In genomic region chr9:70413798-70414775, GRCh38 we compare ENCODE assay signal across 1 cellular context.
TF ChIP-seq lines count a peak whose summit lies in the region.

TSS of gene KLF9 (minus strand) at chr9:70414657. CDS start at chr9:70413363, 1,294 bp downstream.

TF ChIP-seq in K562, 482 proteins besides CTCF, POLR2A, EP300 and RAD21 (continued from another document and continues in another):
- TF ChIP-seq EP400 (IDR thresholded peaks at IDR 0.05) (peak; percentile 91), DACH1 (IDR thresholded peaks at IDR 0.05; ENCODE audit: partially characterized antibody) (peak; percentile 82), HNRNPH1 (optimal IDR thresholded peaks at IDR 0.05; ENCODE audit: low read depth, low read length) (no peak), MEF2A (IDR thresholded peaks at IDR 0.05; ENCODE audit: control insufficient read depth, low read depth, low read length) (no peak), TSHZ1 (CRISPR knock-in tag; IDR thresholded peaks at IDR 0.05) (no peak), ZNF696 (CRISPR knock-in tag; conservative IDR thresholded peaks at IDR 0.05) (no peak), E2F4 (CRISPR knock-in tag; IDR thresholded peaks at IDR 0.05; ENCODE audit: low read depth) (no peak), USF1 (CRISPR knock-in tag; IDR thresholded peaks at IDR 0.05) (peak; percentile 38; the same call in 1 of the 2 replicates), ZNF408 (CRISPR knock-in tag; IDR thresholded peaks at IDR 0.05; ENCODE audit: low read depth) (no peak), WHSC1 (IDR thresholded peaks at IDR 0.05; ENCODE audit: low read length) (no peak), COPS2 (conservative IDR thresholded peaks at IDR 0.05) (no peak), PTRF (tag; IDR thresholded peaks at IDR 0.05) (no peak), YBX1 (IDR thresholded peaks at IDR 0.05) (no peak), SMARCA4 (IDR thresholded peaks at IDR 0.05) (no peak), SMAD4 (CRISPR knock-in tag; conservative IDR thresholded peaks at IDR 0.05) (0 out of 2 replicates have a peak, but pooled peaks have one; percentile 58), ZNF584 (CRISPR knock-in tag; IDR thresholded peaks at IDR 0.05; ENCODE audit: low read depth) (no peak), NKRF (IDR thresholded peaks at IDR 0.05; ENCODE audit: borderline replicate concordance) (peak; percentile 94), FOXP1 (CRISPR knock-in tag; IDR thresholded peaks at IDR 0.05) (peak; percentile 91), FOXK2 (conservative IDR thresholded peaks at IDR 0.05 in 1 of 2, IDR thresholded peaks at IDR 0.05 in 1 of 2; ENCODE audit: low read depth in 2 of 2) (peak; percentile 94), THAP12 (CRISPR knock-in tag; IDR thresholded peaks at IDR 0.05) (no peak), DPF2 (IDR thresholded peaks at IDR 0.05) (0 out of 2 replicates have a peak, but pooled peaks have one; percentile 24), SMAD2 (IDR thresholded peaks at IDR 0.05; ENCODE audit: low read depth, low read length) (no peak), ZNF23 (CRISPR knock-in tag; IDR thresholded peaks at IDR 0.05) (no peak), ZNF699 (CRISPR knock-in tag; IDR thresholded peaks at IDR 0.05; ENCODE audit: insufficient replicate concordance) (no peak), PKNOX1 (IDR thresholded peaks at IDR 0.05) (peak; percentile 96), STAT5A (IDR thresholded peaks at IDR 0.05; ENCODE audit: borderline replicate concordance, low read length) (0 out of 2 replicates have a peak, but pooled peaks have one; percentile 24), PHF8 (IDR thresholded peaks at IDR 0.05; ENCODE audit: borderline replicate concordance, low read length) (peak; percentile 51; the same call in 1 of the 2 replicates), ZNF165 (CRISPR knock-in tag; IDR thresholded peaks at IDR 0.05; ENCODE audit: borderline replicate concordance) (no peak), MYBL2 (IDR thresholded peaks at IDR 0.05; ENCODE audit: low read depth) (peak; percentile 64), MYBL2 (CRISPR knock-in tag; IDR thresholded peaks at IDR 0.05; ENCODE audit: borderline replicate concordance) (no peak), JUNB (CRISPR knock-in tag; conservative IDR thresholded peaks at IDR 0.05) (no peak), POLR3A (IDR thresholded peaks at IDR 0.05; ENCODE audit: borderline replicate concordance, extremely low read depth, insufficient read depth, insufficient read length) (no peak), NONO (IDR thresholded peaks at IDR 0.05; ENCODE audit: low read depth in 2 of 2, low read length in 1 of 2) (no peak), POLR2B (IDR thresholded peaks at IDR 0.05; ENCODE audit: low read depth, partially characterized antibody) (peak; percentile 86), POLR2AphosphoS2 (IDR thresholded peaks at IDR 0.05; ENCODE audit: low read length) (no peak), SRSF9 (IDR thresholded peaks at IDR 0.05; ENCODE audit: borderline replicate concordance, low read depth, low read length) (no peak), SRSF1 (IDR thresholded peaks at IDR 0.05; ENCODE audit: low read depth, low read length) (no peak), SETDB1 (IDR thresholded peaks at IDR 0.05; ENCODE audit: low read length) (no peak), BACH1 (tag; IDR thresholded peaks at IDR 0.05) (no peak), SIN3B (IDR thresholded peaks at IDR 0.05; ENCODE audit: low read depth) (no peak), ZNF592 (IDR thresholded peaks at IDR 0.05) (peak; percentile 88), KLF16 (IDR thresholded peaks at IDR 0.05) (no peak), MAZ (CRISPR knock-in tag; conservative IDR thresholded peaks at IDR 0.05 in 1 of 2, IDR thresholded peaks at IDR 0.05 in 1 of 2) (peak; percentile 52 to 63; a peak in 2 of 4 replicates), RBM17 (IDR thresholded peaks at IDR 0.05; ENCODE audit: borderline replicate concordance, low read depth, low read length) (no peak)
- TF ChIP-seq, protein P1, sequence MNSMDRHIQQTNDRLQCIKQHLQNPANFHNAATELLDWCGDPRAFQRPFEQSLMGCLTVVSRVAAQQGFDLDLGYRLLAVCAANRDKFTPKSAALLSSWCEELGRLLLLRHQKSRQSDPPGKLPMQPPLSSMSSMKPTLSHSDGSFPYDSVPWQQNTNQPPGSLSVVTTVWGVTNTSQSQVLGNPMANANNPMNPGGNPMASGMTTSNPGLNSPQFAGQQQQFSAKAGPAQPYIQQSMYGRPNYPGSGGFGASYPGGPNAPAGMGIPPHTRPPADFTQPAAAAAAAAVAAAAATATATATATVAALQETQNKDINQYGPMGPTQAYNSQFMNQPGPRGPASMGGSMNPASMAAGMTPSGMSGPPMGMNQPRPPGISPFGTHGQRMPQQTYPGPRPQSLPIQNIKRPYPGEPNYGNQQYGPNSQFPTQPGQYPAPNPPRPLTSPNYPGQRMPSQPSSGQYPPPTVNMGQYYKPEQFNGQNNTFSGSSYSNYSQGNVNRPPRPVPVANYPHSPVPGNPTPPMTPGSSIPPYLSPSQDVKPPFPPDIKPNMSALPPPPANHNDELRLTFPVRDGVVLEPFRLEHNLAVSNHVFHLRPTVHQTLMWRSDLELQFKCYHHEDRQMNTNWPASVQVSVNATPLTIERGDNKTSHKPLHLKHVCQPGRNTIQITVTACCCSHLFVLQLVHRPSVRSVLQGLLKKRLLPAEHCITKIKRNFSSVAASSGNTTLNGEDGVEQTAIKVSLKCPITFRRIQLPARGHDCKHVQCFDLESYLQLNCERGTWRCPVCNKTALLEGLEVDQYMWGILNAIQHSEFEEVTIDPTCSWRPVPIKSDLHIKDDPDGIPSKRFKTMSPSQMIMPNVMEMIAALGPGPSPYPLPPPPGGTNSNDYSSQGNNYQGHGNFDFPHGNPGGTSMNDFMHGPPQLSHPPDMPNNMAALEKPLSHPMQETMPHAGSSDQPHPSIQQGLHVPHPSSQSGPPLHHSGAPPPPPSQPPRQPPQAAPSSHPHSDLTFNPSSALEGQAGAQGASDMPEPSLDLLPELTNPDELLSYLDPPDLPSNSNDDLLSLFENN (IDR thresholded peaks at IDR 0.05; ENCODE audit: low read depth in 2 of 2, low read length in 2 of 2) = no peak
